ENCODE assay signal across 8 cellular contexts in genomic region chr1:209860293-209860881, GRCh38. TPM values are rescaled to one million over a fixed set of nuclear protein-coding genes. Genes with fewer than 3 reads are reported as not detected.
A peak's percentile ranks its signal among the peaks of the same experiment; 100 is the strongest.
DNase-seq lines count a peak whose midpoint lies in the region; ATAC-seq and TF ChIP-seq lines count a peak whose summit lies in the region.

No MANE protein-coding gene starts in this region.

- H3K27ac ChIP-seq in heart right ventricle: no peak overlapping the region

- H3K4me3 ChIP-seq in heart right ventricle: no peak overlapping the region

- H3K4me3 Mint-ChIP-seq in activated naive CD8-positive, alpha-beta T cell treated with anti-CD3 and anti-CD28 coated beads for 36 hours: no peak overlapping the region

- peaks cover 0 to 4% (median 0%) of the 10 kb centered on the region in 9 donors for H3K36me3 ChIP-seq in heart right ventricle

- TF ChIP-seq CTCF in GM12874 (IDR thresholded peaks at IDR 0.05; ENCODE audit: insufficient read depth, low read depth, low read length) (peak; percentile 79), heart right ventricle (IDR thresholded peaks at IDR 0.05) (peak; percentile 66 to 96 (median 87))

- DNase-seq in NCI-H1048 (lab: John Stamatoyannopoulos, UW) (peak; percentile 86), SKM-1 treated with dmso at 0.1 percent for 144 hours (lab: John Stamatoyannopoulos, UW; ENCODE audit: unreplicated experiment) (peak; percentile 78), heart right ventricle (peak; percentile 58 to 60), renal cortical epithelial cell (ENCODE audit: low read depth) (peak; percentile 82), OCI-M2 (lab: John Stamatoyannopoulos, UW; ENCODE audit: unreplicated experiment) (no peak)
- peak; percentile 63 for DNase-seq in activated naive CD8-positive, alpha-beta T cell treated with anti-CD3 and anti-CD28 coated beads for 36 hours

- ATAC-seq in HG02571 (IDR thresholded peaks at IDR 0.05; ENCODE audit: unreplicated experiment): peak; percentile 91
- ATAC-seq in heart right ventricle: peak in 6 of 8 donors; percentile 59 to 81 (median 78)

- H3K27me3 ChIP-seq in heart right ventricle: peaks cover 0 to 33% (median 22%) of the 10 kb centered on the region in 7 donors

- no peaks in the 10 kb centered on the region for H3K4me1 Mint-ChIP-seq in activated naive CD8-positive, alpha-beta T cell treated with anti-CD3 and anti-CD28 coated beads for 36 hours

- peaks cover 5% of the 10 kb centered on the region for H3K36me3 Mint-ChIP-seq in activated naive CD8-positive, alpha-beta T cell treated with anti-CD3 and anti-CD28 coated beads for 36 hours

- intact Hi-C loops in heart right ventricle (cut with DNase I): loop anchor here in 7 of 10 donors (1.0 to 10.0 kb wide), 8 partner anchors 124 to 544 kb away; no protein-coding TSS in a partner anchor

- H3K4me1 ChIP-seq in heart right ventricle: no peaks in the 10 kb centered on the region

- WGBS in heart right ventricle, 2 donors: 15 to 17% methylated on average over 7 of the region's 7 CpGs

- no peaks in the 10 kb centered on the region for H3K9me3 Mint-ChIP-seq in activated naive CD8-positive, alpha-beta T cell treated with anti-CD3 and anti-CD28 coated beads for 36 hours

- no peak overlapping the region for H3K27ac Mint-ChIP-seq in activated naive CD8-positive, alpha-beta T cell treated with anti-CD3 and anti-CD28 coated beads for 36 hours

- H3K9me3 ChIP-seq in heart right ventricle: no peaks in the 10 kb centered on the region

- peaks cover 8% of the 10 kb centered on the region for H3K27me3 Mint-ChIP-seq in activated naive CD8-positive, alpha-beta T cell treated with anti-CD3 and anti-CD28 coated beads for 36 hours

RNA-seq across cellular contexts. Expression of gene UTP25, which starts 32.6 kb away (rescaled TPM):
- 10 to 100 TPM; 12.2 to 12.5 TPM for total RNA-seq in activated naive CD8-positive, alpha-beta T cell treated with anti-CD3 and anti-CD28 coated beads for 36 hours
- total RNA-seq in heart right ventricle (1 to 10 TPM; 2.3 to 4.2 (median 3.4) TPM), renal cortical epithelial cell (6.8 and 13.6 TPM in 2 replicates)
- polyA plus RNA-seq in heart right ventricle: 1 to 10 TPM in 1 of 2 donors, under 1 TPM in 1; 0.73 to 1.5 TPM

RNA-seq across cellular contexts. Expression of gene IRF6, which starts 54.4 kb away (rescaled TPM):
- total RNA-seq in activated naive CD8-positive, alpha-beta T cell treated with anti-CD3 and anti-CD28 coated beads for 36 hours: 1 to 10 TPM; 2.1 to 2.4 TPM
- total RNA-seq in heart right ventricle (10 to 100 TPM; 25.1 to 69.4 (median 43.8) TPM), renal cortical epithelial cell (30.3 and 114 TPM in 2 replicates)
- polyA plus RNA-seq in heart right ventricle: 10 to 100 TPM in 1 of 2 donors, 1 to 10 TPM in 1; 1.2 to 11.3 TPM
